Comparison of ENCODE assay signal across 1 cellular context in genomic region chr1:26799479-26800133, GRCh38.
A peak's percentile ranks its signal among the peaks of the same experiment; 100 is the strongest.
TF ChIP-seq lines count a peak whose summit lies in the region.

No MANE protein-coding gene starts in this region.

TF ChIP-seq in IMR-90, 13 proteins besides CTCF, POLR2A, EP300 and RAD21 (continued from another document):
- TF ChIP-seq FOS (IDR thresholded peaks at IDR 0.05; ENCODE audit: low read depth, low read length): peak; percentile 70
TF ChIP-seq in IMR-90: peak in this region for 1.
